Comparison of ENCODE assay signal across 11 cellular contexts in genomic region chr1:91513160-91513559, GRCh38. TPM values are rescaled to one million over a fixed set of nuclear protein-coding genes. Genes with fewer than 3 reads are reported as not detected.
DNase-seq lines count a peak whose midpoint lies in the region; ATAC-seq and TF ChIP-seq lines count a peak whose summit lies in the region.
"Had no signal": no experiment of that assay in that cellular context is flagged by ENCODE, and none has a peak within 500 bp of the region (broad histone marks: within the 10 kb centered on the region; RNA-seq: fewer than 3 reads in every experiment).

No MANE protein-coding gene starts in this region.

- no peak overlapping the region for H3K4me3 ChIP-seq in fibroblast of lung (replicated peaks in 1 of 4; ENCODE audit: control extremely low read depth in 1 of 4, insufficient read depth in 1 of 4, low read depth in 3 of 4, low read length in 4 of 4)

- DNase-seq in RKO (ENCODE audit: low spot score): peak; percentile 24
- peak; percentile 17 to 75 for DNase-seq in fibroblast of lung (ENCODE audit: low read depth in 2 of 2)
- DNase-seq in osteocyte (ENCODE audit: extremely low spot score, unreplicated experiment): no peak
- DNase-seq in ureter (ENCODE audit: low spot score): no peak
- no peak for DNase-seq in midbrain (lab: John Stamatoyannopoulos, UW)
- DNase-seq in stimulated activated CD4-positive, alpha-beta T cell treated with anti-CD3 and anti-CD28 coated beads, Interleukin-1b, Interleukin-23, amount 100 ng/mL, for 48 hours: no peak
- DNase-seq: activated CD8-positive, alpha-beta memory T cell treated with anti-CD3 and anti-CD28 coated beads, Interleukin-2, amount 50 U/mL, for 48 hours; DND-41; NCI-H2227 treated with DMSO at 0.1 percent for 48 hours had no signal

- H3K79me2 ChIP-seq in fibroblast of lung (ENCODE audit: control insufficient read depth, insufficient read depth, low read length): no peaks in the 10 kb centered on the region

- ATAC-seq in GM21528 (IDR thresholded peaks at IDR 0.05; ENCODE audit: low FRiP score, unreplicated experiment): no peak

- no peaks in the 10 kb centered on the region for H3K9me3 ChIP-seq in fibroblast of lung (ENCODE audit: control insufficient read depth, insufficient read depth, low read depth, low read length)

- no peak overlapping the region for H3K9ac ChIP-seq in fibroblast of lung (ENCODE audit: insufficient read depth, low read length)

- TF ChIP-seq CTCF in C4-2B (conservative IDR thresholded peaks at IDR 0.05) (peak; percentile 34), fibroblast of lung (conservative IDR thresholded peaks at IDR 0.05 in 1 of 2, IDR thresholded peaks at IDR 0.05 in 1 of 2; ENCODE audit: low read depth in 1 of 2, low read length in 2 of 2) (peak; percentile 15 to 34), osteocyte (IDR thresholded peaks at IDR 0.05) (peak; percentile 68)

- no peaks in the 10 kb centered on the region for H3K4me1 ChIP-seq in fibroblast of lung (ENCODE audit: control insufficient read depth, extremely low read depth, insufficient read depth, low read length)

- no peak overlapping the region for H3K4me3 Mint-ChIP-seq in osteocyte (ENCODE audit: unreplicated experiment)

- H2AFZ ChIP-seq in fibroblast of lung (ENCODE audit: low read length): no peak overlapping the region

- peaks cover 9% of the 10 kb centered on the region for H3K36me3 Mint-ChIP-seq in osteocyte (ENCODE audit: unreplicated experiment)

- H3K36me3 ChIP-seq in fibroblast of lung (ENCODE audit: control insufficient read depth, insufficient read depth, low read length): no peaks in the 10 kb centered on the region

- H3K27ac ChIP-seq in C4-2B (no peak overlapping the region), fibroblast of lung (ENCODE audit: insufficient read depth, low read length) (no peak overlapping the region)

- peaks cover 8% of the 10 kb centered on the region for H3K4me1 Mint-ChIP-seq in osteocyte (ENCODE audit: unreplicated experiment)

- no peaks in the 10 kb centered on the region for H3K27me3 Mint-ChIP-seq in osteocyte (ENCODE audit: unreplicated experiment)

- H3K4me2 ChIP-seq in fibroblast of lung (ENCODE audit: extremely low read depth, insufficient read depth, low read length): no peak overlapping the region

- H3K27ac Mint-ChIP-seq in osteocyte (ENCODE audit: unreplicated experiment): no peak overlapping the region

- no peaks in the 10 kb centered on the region for H3K27me3 ChIP-seq in fibroblast of lung (ENCODE audit: control insufficient read depth, insufficient read depth, low read length)

- no peaks in the 10 kb centered on the region for H3K9me3 Mint-ChIP-seq in osteocyte (ENCODE audit: unreplicated experiment)

- no peaks in the 10 kb centered on the region for H4K20me1 ChIP-seq in fibroblast of lung (ENCODE audit: control insufficient read depth, extremely low read depth, insufficient read depth, low read length)

RNA-seq across cellular contexts. Expression of gene CDC7, which starts 12.5 kb away (rescaled TPM):
- total RNA-seq in fibroblast of lung (3.1 and 3.6 TPM in 2 replicates), osteocyte (4.3 and 6.6 TPM in 2 replicates), ureter (4.9 TPM)
- 5.1 and 8.6 TPM in 2 replicates for polyA plus RNA-seq in fibroblast of lung
- polyA plus RNA-seq in fibroblast of lung (2012): 3.3 and 6.4 TPM in 2 replicates
- polyA minus RNA-seq in fibroblast of lung (ENCODE audit: low replicate concordance): not detected in 2 replicates

Comparison
In these comparisons a context has a peak if more than half of its experiments do, and no peak if none do; other contexts are left out.
1. DNase-seq: peak in RKO (single experiment) and fibroblast of lung (2 of 2); none in osteocyte (single experiment), ureter (single experiment), midbrain (single experiment) and stimulated activated CD4-positive, alpha-beta T cell treated with anti-CD3 and anti-CD28 coated beads, Interleukin-1b, Interleukin-23, amount 100 ng/mL, for 48 hours (single experiment).
2. Peak in every context shown above with its lines, with median percentiles within 50 percentile points of each other: CTCF ChIP-seq.